In genomic region chr16:23182675-23183485, GRCh38 we compare ENCODE assay signal across 8 cellular contexts. TPM values are rescaled to one million over a fixed set of nuclear protein-coding genes. Genes with fewer than 3 reads are reported as not detected.
DNase-seq lines count a peak whose midpoint lies in the region; ATAC-seq and TF ChIP-seq lines count a peak whose summit lies in the region.

Gene SCNN1G (plus strand): TSS chr16:23182745. CDS start chr16:23186272, 3,527 bp downstream.

- no peak within 1 kb of the TSS for H3K56ac ChIP-seq in H9 (ENCODE audit: insufficient read length, low read depth, low read length)

- H2AFZ ChIP-seq in H9 (ENCODE audit: low read length): no peak within 1 kb of the TSS

- H3K27me3 Mint-ChIP-seq in H9 (ENCODE audit: low read depth) (peaks cover 45% of the 10 kb centered on the region), glutamatergic neuron (ENCODE audit: unreplicated experiment) (peaks cover 7% of the 10 kb centered on the region)

- H3K4me3 Mint-ChIP-seq in H9 (peak within 1 kb of the TSS; percentile 61 to 86), glutamatergic neuron (ENCODE audit: unreplicated experiment) (peak within 1 kb of the TSS; percentile 94)

- POLR2A ChIA-PET in RWPE1 (lab: Yijun Ruan, JAX; ENCODE audit: low non-redundant PET): no interaction called here

- H2BK12ac ChIP-seq in H9 (ENCODE audit: insufficient read length, low read depth, low read length): no peak within 1 kb of the TSS

- no peak within 1 kb of the TSS for H3K14ac ChIP-seq in H9 (ENCODE audit: insufficient read depth, low read length)

- peaks cover 6% of the 10 kb centered on the region for H3K23me2 ChIP-seq in H9 (ENCODE audit: insufficient read length, low read depth, low read length, poor library complexity, severe bottlenecking)

- H3K4me2 ChIP-seq in H9 (ENCODE audit: insufficient read depth, insufficient read length, low read length): peak within 1 kb of the TSS; percentile 75

- no peak within 1 kb of the TSS for H2BK20ac ChIP-seq in H9 (ENCODE audit: low read depth, low read length, poor library complexity, severe bottlenecking)

- H4K20me1 ChIP-seq in H9 (ENCODE audit: control insufficient read depth, insufficient read depth, insufficient read length): no peaks in the 10 kb centered on the region

- no peak within 1 kb of the TSS for H4K91ac ChIP-seq in H9 (ENCODE audit: insufficient read length, low read depth, low read length)

- H2AK5ac ChIP-seq in H9 (ENCODE audit: insufficient read length, low read length): no peak within 1 kb of the TSS

- H3T11ph ChIP-seq in H9 (ENCODE audit: low read length): no peak within 1 kb of the TSS

- H3K27me3 ChIP-seq in H9 (ENCODE audit: insufficient read depth, low read length): peaks cover 15% of the 10 kb centered on the region; the same call in 1 of the 2 replicates

- no peak within 1 kb of the TSS for H3K27ac ChIP-seq in H9 (ENCODE audit: insufficient read length, low read depth, low read length)
- H3K27ac ChIP-seq in RWPE1: no peak within 1 kb of the TSS

- no peaks in the 10 kb centered on the region; a peak in 1 of 7 replicates for H3K36me3 Mint-ChIP-seq in H9 (ENCODE audit: insufficient read depth in 1 of 3, low read depth in 3 of 3)
- H3K36me3 Mint-ChIP-seq in glutamatergic neuron (ENCODE audit: unreplicated experiment): no peaks in the 10 kb centered on the region

- no CpG with 5 or more reads among the region's 70 CpGs for WGBS in H9 (ENCODE audit: extremely low coverage, insufficient read length, low lambda C conversion rate)

- no peak within 1 kb of the TSS for H2BK15ac ChIP-seq in H9 (ENCODE audit: low read depth, low read length)

- H3K18ac ChIP-seq in H9 (ENCODE audit: insufficient read length, low read depth, low read length): no peak within 1 kb of the TSS

- H4K5ac ChIP-seq in H9 (ENCODE audit: insufficient read length, low read depth, low read length): no peak within 1 kb of the TSS

- no peak within 1 kb of the TSS for H3K4ac ChIP-seq in H9 (ENCODE audit: low read depth, low read length)

- no peaks in the 10 kb centered on the region for H3K9me3 ChIP-seq in H9 (ENCODE audit: control insufficient read depth, low read depth, low read length)

- H2BK120ac ChIP-seq in H9 (ENCODE audit: low read depth, low read length, poor library complexity, severe bottlenecking): no peak within 1 kb of the TSS

- H4K8ac ChIP-seq in H9 (replicated peaks; ENCODE audit: insufficient read length, low read depth, low read length): no peak within 1 kb of the TSS

- no peak within 1 kb of the TSS for H3K23ac ChIP-seq in H9 (ENCODE audit: insufficient read length, low read depth, low read length)

- H3K79me2 ChIP-seq in H9 (ENCODE audit: insufficient read depth, low read length): no peaks in the 10 kb centered on the region

- peak; percentile 15 for DNase-seq in EH (ENCODE audit: low read depth)
- peak; percentile 42 for DNase-seq in H9
- peak; percentile 10 for DNase-seq in RWPE1 (ENCODE audit: low spot score)
- peak; percentile 44 for DNase-seq in glutamatergic neuron
- peak; percentile 15 for DNase-seq in renal cortical epithelial cell (ENCODE audit: low read depth)
- no peak for DNase-seq in sciatic nerve (ENCODE audit: low spot score)
- DNase-seq in stimulated activated CD4-positive, alpha-beta T cell treated with anti-CD3 and anti-CD28 coated beads, Interleukin-2, amount 100 ng/mL, for 24 hours: no peak
- DNase-seq in pons (ENCODE audit: low spot score): no peak

- H2BK5ac ChIP-seq in H9 (ENCODE audit: insufficient read length, low read length): no peak within 1 kb of the TSS

- TF ChIP-seq CTCF in H9 (conservative IDR thresholded peaks at IDR 0.05): peak; percentile 33; the same call in 1 of the 3 replicates
- TF ChIP-seq CTCF in RWPE1 (conservative IDR thresholded peaks at IDR 0.05; ENCODE audit: low read depth): peak; percentile 77
- peak; percentile 92 for TF ChIP-seq CTCF in glutamatergic neuron (IDR thresholded peaks at IDR 0.05; ENCODE audit: partially characterized antibody, unreplicated experiment)

- CTCF ChIA-PET in RWPE1 (lab: Yijun Ruan, JAX): interaction anchor here (0.6 to 2.1 kb wide), 8 partner anchors 12 to 888 kb away, joined by 3 to 7 read pairs (median 4); no protein-coding TSS in a partner anchor

- intact Hi-C loops in sciatic nerve (cut with DNase I): no loop called here

- H3K79me1 ChIP-seq in H9 (ENCODE audit: insufficient read depth, low read depth, low read length, poor library complexity, severe bottlenecking): no peaks in the 10 kb centered on the region

- H3K9me3 Mint-ChIP-seq in H9 (peaks cover 0 to 3% of the 10 kb centered on the region in 2 experiments; a peak in 1 of 5 replicates), glutamatergic neuron (ENCODE audit: unreplicated experiment) (peaks cover 2% of the 10 kb centered on the region)

- no peaks in the 10 kb centered on the region for H3K4me1 ChIP-seq in H9 (ENCODE audit: insufficient read depth, low read length)

- H3K27ac Mint-ChIP-seq in H9 (no peak within 1 kb of the TSS; a peak in 1 of 7 replicates), glutamatergic neuron (ENCODE audit: unreplicated experiment) (peak within 1 kb of the TSS; percentile 2)

- H3K9ac ChIP-seq in H9 (ENCODE audit: extremely low read depth, insufficient read length, low read length): no peak within 1 kb of the TSS

- ATAC-seq in sciatic nerve: no peak

- H3K4me1 Mint-ChIP-seq in H9 (peaks cover 17 to 25% of the 10 kb centered on the region in 2 experiments), glutamatergic neuron (ENCODE audit: low read depth, unreplicated experiment) (peaks cover 2% of the 10 kb centered on the region)

RNA-seq across cellular contexts. Expression of gene SCNN1G, which starts in this region (rescaled TPM):
- total RNA-seq in H9 (2021): 0.74 and 0.92 TPM in 2 replicates
- total RNA-seq in glutamatergic neuron (ENCODE audit: unreplicated experiment): 0.39 TPM
- total RNA-seq in renal cortical epithelial cell: 0.17 TPM in 1 of 2 replicates, not detected in the other
- total RNA-seq in sciatic nerve: not detected

Comparison
In these comparisons a context has a peak if more than half of its experiments do, and no peak if none do; other contexts are left out.
1. Peak in DNase-seq and H3K4me2 ChIP-seq in H9; RNA of the gene not detected or under 1 TPM.
2. Peak in DNase-seq in glutamatergic neuron; RNA of the gene not detected or under 1 TPM.
3. Peak in DNase-seq in renal cortical epithelial cell; RNA of the gene not detected or under 1 TPM.
4. DNase-seq: peak in EH (single experiment) and RWPE1 (single experiment); none in sciatic nerve (single experiment), stimulated activated CD4-positive, alpha-beta T cell treated with anti-CD3 and anti-CD28 coated beads, Interleukin-2, amount 100 ng/mL, for 24 hours (0 of 2) and pons (single experiment).
5. CTCF ChIP-seq: peak in every context shown above with its lines; median percentile 92 in glutamatergic neuron; 77 in RWPE1; 33 in H9.